In the genomic region with DNA sequence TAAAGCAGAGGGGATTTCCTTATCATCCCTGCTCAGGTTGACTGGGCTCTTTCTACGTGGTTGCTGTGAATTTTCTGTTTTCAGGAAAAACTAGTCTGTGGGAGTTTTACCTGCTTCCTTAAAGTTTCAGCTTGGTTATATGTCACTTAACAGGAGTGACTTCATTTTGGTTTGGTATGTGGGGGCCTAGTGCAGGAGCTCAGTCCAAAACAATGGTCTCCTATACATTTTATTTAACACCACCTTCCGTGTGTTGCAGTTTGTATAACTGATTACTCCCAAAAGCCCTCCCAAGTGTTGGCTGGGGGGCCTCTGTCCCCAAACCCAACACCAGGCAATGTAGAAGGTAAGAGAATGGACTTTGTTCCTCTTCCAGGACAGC, we compare ENCODE assay signal across 18 cellular contexts. TPM values are rescaled to one million over a fixed set of nuclear protein-coding genes. Genes with fewer than 3 reads are reported as not detected.
DNase-seq lines count a peak whose midpoint lies in the region; ATAC-seq, FAIRE-seq and TF ChIP-seq lines count a peak whose summit lies in the region.
"Had no signal": no experiment of that assay in that cellular context is flagged by ENCODE, and none has a peak within 500 bp of the region (broad histone marks: within the 10 kb centered on the region; RNA-seq: fewer than 3 reads in every experiment).

No MANE protein-coding gene starts in this region.

- no peak for ATAC-seq in CD8-positive, alpha-beta T cell
- peak; percentile 4 for ATAC-seq in activated CD8-positive, alpha-beta T cell treated with anti-CD3 and anti-CD28 coated beads for 36 hours
- ATAC-seq: foreskin keratinocyte, left cardiac atrium had no signal

- H3K9me3 Mint-ChIP-seq in CD8-positive, alpha-beta T cell: no peaks in the 10 kb centered on the region
- H3K9me3 Mint-ChIP-seq in activated CD8-positive, alpha-beta T cell treated with anti-CD3 and anti-CD28 coated beads for 36 hours: peaks cover 8% of the 10 kb centered on the region
- H3K9me3 Mint-ChIP-seq: type B pancreatic cell had no signal

- intact Hi-C loops in CD8-positive, alpha-beta T cell (cut with DNase I, micrococcal nuclease): loop anchor here (1.0 to 10.0 kb wide), 5 partner anchors 8 to 513 kb away; a partner anchor contains a TSS
- intact Hi-C loops in activated CD8-positive, alpha-beta T cell treated with anti-CD3 and anti-CD28 coated beads for 36 hours (cut with micrococcal nuclease): loop anchor here (2.0 kb wide), 2 partner anchors 23 to 161 kb away; no protein-coding TSS in a partner anchor

- H3K4me3 ChIP-seq in CD8-positive, alpha-beta T cell (ENCODE audit: low read depth, low read length): peak overlapping the region; percentile 8
- H3K4me3 ChIP-seq in hepatocyte: no peak overlapping the region
- H3K4me3 ChIP-seq: HAP-1 had no signal

- H3K4me1 ChIP-seq in CD8-positive, alpha-beta T cell (ENCODE audit: insufficient read depth, low read length): peaks cover 35% of the 10 kb centered on the region
- H3K4me1 ChIP-seq in hepatocyte (ENCODE audit: insufficient read depth): peaks cover 10% of the 10 kb centered on the region
- H3K4me1 ChIP-seq: foreskin keratinocyte, HAP-1 had no signal

- H3K9me3 ChIP-seq in CD8-positive, alpha-beta T cell (ENCODE audit: low read length): no peaks in the 10 kb centered on the region
- no peaks in the 10 kb centered on the region for H3K9me3 ChIP-seq in hepatocyte (ENCODE audit: low read depth)
- H3K9me3 ChIP-seq: HAP-1 had no signal

- H2AFZ ChIP-seq in hepatocyte: peak overlapping the region; percentile 1

- CTCF ChIA-PET in CD8-positive, alpha-beta T cell (lab: Charles Lee): interaction anchor here (0.5 to 7.3 kb wide), 8 partner anchors 14 to 514 kb away, joined by 3 to 43 read pairs (median 3); a partner anchor contains a TSS
- CTCF ChIA-PET in activated CD8-positive, alpha-beta T cell treated with anti-CD3 and anti-CD28 coated beads for 36 hours (lab: Charles Lee): interaction anchor here (0.8 to 6.7 kb wide), 11 partner anchors 9 to 329 kb away, joined by 3 to 70 read pairs (median 4); no protein-coding TSS in a partner anchor

- peak overlapping the region; percentile 77 for H3K27ac Mint-ChIP-seq in CD8-positive, alpha-beta T cell
- peak overlapping the region; percentile 95 for H3K27ac Mint-ChIP-seq in activated CD8-positive, alpha-beta T cell treated with anti-CD3 and anti-CD28 coated beads for 36 hours
- H3K27ac Mint-ChIP-seq: type B pancreatic cell had no signal

- POLR2A ChIA-PET in CD8-positive, alpha-beta T cell (lab: Charles Lee): interaction anchor here (1.0 to 1.2 kb wide), 4 partner anchors 15 to 257 kb away, joined by 3 to 6 read pairs (median 4); no protein-coding TSS in a partner anchor
- POLR2A ChIA-PET in activated CD8-positive, alpha-beta T cell treated with anti-CD3 and anti-CD28 coated beads for 36 hours (lab: Charles Lee): interaction anchor here (0.7 to 1.6 kb wide), 8 partner anchors 9 to 331 kb away, joined by 3 to 11 read pairs (median 3); no protein-coding TSS in a partner anchor

- H3K9me2 ChIP-seq in hepatocyte (replicated peaks; ENCODE audit: insufficient read depth): no peaks in the 10 kb centered on the region

- no peaks in the 10 kb centered on the region for H3K27me3 Mint-ChIP-seq in CD8-positive, alpha-beta T cell (ENCODE audit: low read depth)
- H3K27me3 Mint-ChIP-seq in activated CD8-positive, alpha-beta T cell treated with anti-CD3 and anti-CD28 coated beads for 36 hours: peaks cover 2% of the 10 kb centered on the region
- H3K27me3 Mint-ChIP-seq: type B pancreatic cell had no signal

- H3K36me3 ChIP-seq in CD8-positive, alpha-beta T cell (ENCODE audit: insufficient read depth, low read length): no peaks in the 10 kb centered on the region
- H3K36me3 ChIP-seq in hepatocyte (replicated peaks; ENCODE audit: insufficient read depth, low read depth): no peaks in the 10 kb centered on the region
- H3K36me3 ChIP-seq: HAP-1 had no signal

- H3K4me1 Mint-ChIP-seq in CD8-positive, alpha-beta T cell (ENCODE audit: low read depth): peaks cover 46% of the 10 kb centered on the region
- H3K4me1 Mint-ChIP-seq in activated CD8-positive, alpha-beta T cell treated with anti-CD3 and anti-CD28 coated beads for 36 hours (ENCODE audit: low read depth): peaks cover 59% of the 10 kb centered on the region

- H3K79me2 ChIP-seq in hepatocyte: no peaks in the 10 kb centered on the region

- peak; percentile 85 for FAIRE-seq in GM19239 (lab: Jason Lieb, UNC)

- H3K4me3 Mint-ChIP-seq in CD8-positive, alpha-beta T cell: peak overlapping the region; percentile 67
- H3K4me3 Mint-ChIP-seq in activated CD8-positive, alpha-beta T cell treated with anti-CD3 and anti-CD28 coated beads for 36 hours: peak overlapping the region; percentile 54
- H3K4me3 Mint-ChIP-seq: type B pancreatic cell had no signal

- no peak for TF ChIP-seq CTCF in CD8-positive, alpha-beta T cell (IDR thresholded peaks at IDR 0.05)
- TF ChIP-seq CTCF in activated CD8-positive, alpha-beta T cell treated with anti-CD3 and anti-CD28 coated beads for 36 hours (IDR thresholded peaks at IDR 0.05): no peak
- TF ChIP-seq CTCF in hepatocyte (IDR thresholded peaks at IDR 0.05; ENCODE audit: poor library complexity): no peak

- no peak for DNase-seq in CD8-positive, alpha-beta T cell
- DNase-seq in GM19239 (ENCODE audit: insufficient read length, low spot score) (no peak), hepatocyte (ENCODE audit: low spot score) (no peak), SKM-1 (lab: John Stamatoyannopoulos, UW; ENCODE audit: unreplicated experiment) (no peak), NCI-H774 (lab: John Stamatoyannopoulos, UW) (no peak), DMS114 treated with DMSO at 0.1 percent for 48 hours (lab: John Stamatoyannopoulos, UW; ENCODE audit: unreplicated experiment) (no peak)
- no peak for DNase-seq in activated CD8-positive, alpha-beta T cell treated with anti-CD3 and anti-CD28 coated beads for 36 hours
- no peak for DNase-seq in effector CD4-positive, alpha-beta T cell
- DNase-seq: anterior cingulate cortex; DMS153; foreskin keratinocyte; left cardiac atrium; NCI-H2227 treated with DMSO at 0.1 percent for 48 hours; stimulated activated CD4-positive, alpha-beta T cell treated with anti-CD3 and anti-CD28 coated beads, Interleukin-12 subunit alpha, Interleukin-12 subunit beta, amount 100 ng/mL, for 4 hours had no signal

- H3K36me3 Mint-ChIP-seq in CD8-positive, alpha-beta T cell: no peaks in the 10 kb centered on the region
- peaks cover 9% of the 10 kb centered on the region for H3K36me3 Mint-ChIP-seq in activated CD8-positive, alpha-beta T cell treated with anti-CD3 and anti-CD28 coated beads for 36 hours (ENCODE audit: low read depth)
- H3K36me3 Mint-ChIP-seq: type B pancreatic cell had no signal

- no peak overlapping the region for H3K27ac ChIP-seq in CD8-positive, alpha-beta T cell (ENCODE audit: low read depth, low read length)
- no peak overlapping the region for H3K27ac ChIP-seq in hepatocyte
- H3K27ac ChIP-seq: foreskin keratinocyte, RWPE1 had no signal

- 80% methylated on average over 2 of the region's 2 CpGs for WGBS in hepatocyte (ENCODE audit: low lambda C conversion rate, missing lambda C conversion rate)

- H3K4me2 ChIP-seq in hepatocyte: no peak overlapping the region

- H3K27me3 ChIP-seq in CD8-positive, alpha-beta T cell (ENCODE audit: insufficient read depth, low read length): no peaks in the 10 kb centered on the region
- no peaks in the 10 kb centered on the region for H3K27me3 ChIP-seq in hepatocyte
- H3K27me3 ChIP-seq: foreskin keratinocyte had no signal

- no peaks in the 10 kb centered on the region for H4K20me1 ChIP-seq in hepatocyte (ENCODE audit: insufficient read depth, poor library complexity, severe bottlenecking)

RNA-seq across cellular contexts. Expression of a gene that starts 5.3 kb away (rescaled TPM):
- under 1 TPM in 1 of 2 experiments, not detected in 1; 0.11 TPM for total RNA-seq in CD8-positive, alpha-beta T cell
- total RNA-seq in activated CD8-positive, alpha-beta T cell treated with anti-CD3 and anti-CD28 coated beads for 36 hours: 1 to 10 TPM; 1.0 to 1.2 TPM
- total RNA-seq in hepatocyte: 0.20 and 0.96 TPM in 2 replicates
- polyA plus RNA-seq in hepatocyte: 0.16 TPM in 1 of 2 replicates, not detected in the other
- total RNA-seq: foreskin keratinocyte, left cardiac atrium had no signal
- polyA plus RNA-seq: foreskin keratinocyte had no signal

RNA-seq across cellular contexts. Expression of a gene that starts 36.8 kb away (rescaled TPM):
- not detected for total RNA-seq in CD8-positive, alpha-beta T cell
- not detected for total RNA-seq in activated CD8-positive, alpha-beta T cell treated with anti-CD3 and anti-CD28 coated beads for 36 hours
- not detected in 2 replicates for total RNA-seq in hepatocyte
- polyA plus RNA-seq in hepatocyte: not detected in 2 replicates
- total RNA-seq: foreskin keratinocyte, left cardiac atrium, M059J had no signal
- polyA plus RNA-seq: foreskin keratinocyte had no signal
